12 cellular contexts compared by ENCODE assay signal in the genomic region with DNA sequence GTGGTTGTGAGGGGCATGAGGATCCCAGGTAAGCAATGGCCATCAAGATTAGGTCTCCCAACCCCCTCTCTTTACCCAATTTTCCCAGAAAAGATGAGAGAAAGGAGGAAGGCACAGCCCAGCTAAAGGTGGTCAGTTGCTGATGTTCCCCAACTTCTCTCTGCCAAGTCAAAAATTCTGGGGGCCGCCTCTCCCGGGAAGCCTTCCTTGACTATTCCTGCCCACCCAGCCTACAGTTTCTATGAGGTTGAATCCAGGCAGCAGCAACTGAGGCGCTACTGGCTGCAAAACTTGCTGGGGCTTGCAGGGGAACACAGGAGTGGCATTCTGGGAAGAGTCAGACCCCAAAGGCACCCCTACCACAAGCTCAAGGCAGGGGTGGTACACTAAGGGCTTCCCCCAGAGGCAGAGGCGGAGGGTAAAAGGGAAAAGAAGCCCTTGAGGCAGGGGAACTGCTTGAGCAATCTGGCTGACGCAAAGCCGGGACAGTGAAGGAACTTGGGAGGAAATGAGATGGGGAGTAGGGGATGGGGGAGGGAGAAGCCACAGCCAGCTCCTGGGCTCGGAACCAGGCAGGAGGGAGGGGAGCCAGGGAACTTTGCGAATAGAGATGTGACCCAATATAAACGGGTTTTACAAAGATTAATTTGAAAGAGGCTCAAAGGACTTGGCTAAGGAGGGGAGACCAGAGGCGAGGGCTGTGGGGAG. TPM values are rescaled to one million over a fixed set of nuclear protein-coding genes. Genes with fewer than 3 reads are reported as not detected.
DNase-seq lines count a peak whose midpoint lies in the region; ATAC-seq and TF ChIP-seq lines count a peak whose summit lies in the region.
"Had no signal": no experiment of that assay in that cellular context is flagged by ENCODE, and none has a peak within 500 bp of the region (broad histone marks: within the 10 kb centered on the region; RNA-seq: fewer than 3 reads in every experiment).

No MANE protein-coding gene starts in this region.

- intact Hi-C loops in left ventricle myocardium superior (cut with micrococcal nuclease): no loop called here
- intact Hi-C loops in gastrocnemius medialis (cut with DNase I; ENCODE audit: low total_unique reads): no loop called here

- peaks cover 11% of the 10 kb centered on the region for H3K36me3 ChIP-seq in brain microvascular endothelial cell (replicated peaks)
- H3K36me3 ChIP-seq in gastrocnemius medialis: no peaks in the 10 kb centered on the region
- H3K36me3 ChIP-seq: neutrophil had no signal

- H3K4me3 ChIP-seq in brain microvascular endothelial cell (ENCODE audit: low read depth, low read length) (no peak overlapping the region), gastrocnemius medialis (no peak overlapping the region)

- CTCF ChIA-PET in HEK293T (lab: Yijun Ruan, JAX): no interaction called here

- no peaks in the 10 kb centered on the region for H3K4me1 ChIP-seq in gastrocnemius medialis

- H3K9me3 ChIP-seq in gastrocnemius medialis: no peaks in the 10 kb centered on the region
- H3K9me3 ChIP-seq: neutrophil had no signal

- peak; percentile 65 for DNase-seq in GM04504 (ENCODE audit: low read depth)
- DNase-seq in brain microvascular endothelial cell: peak; percentile 35
- DNase-seq in left ventricle myocardium superior: peak; percentile 84
- peak; percentile 32 to 53 for DNase-seq in gastrocnemius medialis
- DNase-seq in stimulated activated naive CD4-positive, alpha-beta T cell treated with Interleukin-2 at 50 U/mL for 16 hours (lab: John Stamatoyannopoulos, UW): no peak
- no peak for DNase-seq in stimulated activated CD4-positive, alpha-beta T cell treated with anti-CD3 and anti-CD28 coated beads, Interleukin-4, amount 100 ng/mL, for 24 hours
- DNase-seq in epidermal melanocyte (ENCODE audit: insufficient read length, low spot score): no peak
- DNase-seq in HEK293T (ENCODE audit: extremely low spot score): no peak
- DNase-seq: activated CD4-positive, alpha-beta memory T cell treated with anti-CD3 and anti-CD28 coated beads, Interleukin-2, amount 10 ng/mL, durations not matched to agents 7 days and 5 days; effector CD8-positive, alpha-beta T cell had no signal

- H3K27me3 ChIP-seq in brain microvascular endothelial cell (replicated peaks): no peaks in the 10 kb centered on the region
- no peaks in the 10 kb centered on the region for H3K27me3 ChIP-seq in gastrocnemius medialis

- TF ChIP-seq CTCF in brain microvascular endothelial cell (IDR thresholded peaks at IDR 0.05; ENCODE audit: low read depth, low read length, missing control alignments) (no peak), gastrocnemius medialis (IDR thresholded peaks at IDR 0.05 in 4 of 5, conservative IDR thresholded peaks at IDR 0.05 in 1 of 5) (no peak)

- POLR2A ChIA-PET in HEK293T (lab: Yijun Ruan, JAX): no interaction called here

- in situ Hi-C loops in brain microvascular endothelial cell (cut with HindIII; ENCODE audit: low pct_ligation_motif_present, low sequenced_read_pairs): no loop called here
- in situ Hi-C loops in gastrocnemius medialis (cut with MboI; ENCODE audit: low sequenced_read_pairs in 4 of 4): no loop called here

- peak; percentile 89 for ATAC-seq in left ventricle myocardium superior
- ATAC-seq in gastrocnemius medialis: peak; percentile 39 to 68

- no peak for TF ChIP-seq POLR2A in gastrocnemius medialis (IDR thresholded peaks at IDR 0.05)

- H3K27ac ChIP-seq in brain microvascular endothelial cell: no peak overlapping the region
- H3K27ac ChIP-seq in gastrocnemius medialis: no peak overlapping the region
- H3K27ac ChIP-seq: neutrophil had no signal

TF ChIP-seq in HEK293T, 16 proteins besides CTCF, POLR2A, EP300 and RAD21:
- no peak for TF ChIP-seq HDGF (IDR thresholded peaks at IDR 0.05; ENCODE audit: borderline replicate concordance)
- TF ChIP-seq ELF4 (IDR thresholded peaks at IDR 0.05): no peak
- no peak for TF ChIP-seq LEF1 (IDR thresholded peaks at IDR 0.05; ENCODE audit: borderline replicate concordance)
- TF ChIP-seq BHLHE40 (IDR thresholded peaks at IDR 0.05; ENCODE audit: borderline replicate concordance): no peak
- no peak for TF ChIP-seq TARDBP (IDR thresholded peaks at IDR 0.05)
- no peak for TF ChIP-seq NFRKB (IDR thresholded peaks at IDR 0.05)
- TF ChIP-seq SUZ12 (IDR thresholded peaks at IDR 0.05): no peak
- TF ChIP-seq FOXM1 (IDR thresholded peaks at IDR 0.05; ENCODE audit: borderline replicate concordance): no peak
- TF ChIP-seq L3MBTL2 (conservative IDR thresholded peaks at IDR 0.05): no peak
- no peak for TF ChIP-seq FOXA1 (IDR thresholded peaks at IDR 0.05)
- TF ChIP-seq ZNF384 (IDR thresholded peaks at IDR 0.05): no peak
- no peak for TF ChIP-seq FOXK2 (IDR thresholded peaks at IDR 0.05)
- TF ChIP-seq, protein P1, sequence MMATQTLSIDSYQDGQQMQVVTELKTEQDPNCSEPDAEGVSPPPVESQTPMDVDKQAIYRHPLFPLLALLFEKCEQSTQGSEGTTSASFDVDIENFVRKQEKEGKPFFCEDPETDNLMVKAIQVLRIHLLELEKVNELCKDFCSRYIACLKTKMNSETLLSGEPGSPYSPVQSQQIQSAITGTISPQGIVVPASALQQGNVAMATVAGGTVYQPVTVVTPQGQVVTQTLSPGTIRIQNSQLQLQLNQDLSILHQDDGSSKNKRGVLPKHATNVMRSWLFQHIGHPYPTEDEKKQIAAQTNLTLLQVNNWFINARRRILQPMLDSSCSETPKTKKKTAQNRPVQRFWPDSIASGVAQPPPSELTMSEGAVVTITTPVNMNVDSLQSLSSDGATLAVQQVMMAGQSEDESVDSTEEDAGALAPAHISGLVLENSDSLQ (IDR thresholded peaks at IDR 0.05): no peak
- no peak for TF ChIP-seq ARNT (IDR thresholded peaks at IDR 0.05)
- TF ChIP-seq SP1 (IDR thresholded peaks at IDR 0.05): no peak

RNA-seq across cellular contexts. Expression of a gene that starts 31.2 kb away (rescaled TPM):
- total RNA-seq in left ventricle myocardium superior: 19.6 TPM
- 1 to 10 TPM; 2.7 to 5.6 (median 3.0) TPM for total RNA-seq in gastrocnemius medialis
- total RNA-seq: activated CD4-positive, alpha-beta memory T cell treated with anti-CD3 and anti-CD28 coated beads, Interleukin-2, amount 10 ng/mL, durations not matched to agents 7 days and 5 days; OCI-LY7 had no signal

Comparison
In these comparisons a context has a peak if more than half of its experiments do, and no peak if none do; other contexts are left out.
1. DNase-seq: peak in GM04504 (single experiment), brain microvascular endothelial cell (single experiment), left ventricle myocardium superior (single experiment) and gastrocnemius medialis (2 of 2); none in stimulated activated naive CD4-positive, alpha-beta T cell treated with Interleukin-2 at 50 U/mL for 16 hours (single experiment), stimulated activated CD4-positive, alpha-beta T cell treated with anti-CD3 and anti-CD28 coated beads, Interleukin-4, amount 100 ng/mL, for 24 hours (single experiment), epidermal melanocyte (single experiment) and HEK293T (single experiment).